ENCODE assay signal across 21 cellular contexts in genomic region chr12:48968467-48968866, GRCh38. TPM values are rescaled to one million over a fixed set of nuclear protein-coding genes. Genes with fewer than 3 reads are reported as not detected.
DNase-seq lines count a peak whose midpoint lies in the region; ATAC-seq lines count a peak whose summit lies in the region.
"Had no signal": no experiment of that assay in that cellular context is flagged by ENCODE, and none has a peak within 500 bp of the region (broad histone marks: within the 10 kb centered on the region; RNA-seq: fewer than 3 reads in every experiment).

No MANE protein-coding gene starts in this region.

- no peak for DNase-seq in right cardiac atrium
- no peak for DNase-seq in SIG-M5 (lab: John Stamatoyannopoulos, UW)
- DNase-seq: Caco-2; CD4-positive, CD25-positive, alpha-beta regulatory T cell; NCI-H1048; NCI-H1436 treated with DMSO at 0.1 percent for 48 hours; NCI-H2029 treated with DMSO at 0.1 percent for 48 hours; NCI-H2171 treated with DMSO at 0.1 percent for 48 hours; NCI-H446 treated with DMSO at 0.1 percent for 48 hours; NCI-H748 treated with DMSO at 0.1 percent for 48 hours; PC-3; T-cell had no signal

- H3K4me1 ChIP-seq in HUES48 (ENCODE audit: control insufficient read depth, insufficient read depth, low read length) (peaks cover 60% of the 10 kb centered on the region), iPS-18a (ENCODE audit: control insufficient read depth, low read depth, low read length) (peaks cover 66% of the 10 kb centered on the region), right cardiac atrium (ENCODE audit: control insufficient read depth, insufficient read depth, low read length) (no peaks in the 10 kb centered on the region)

- intact Hi-C loops in right cardiac atrium (cut with DNase I), result no loop called here

- H3K27me3 ChIP-seq in HUES48 (ENCODE audit: control insufficient read depth, insufficient read depth, low read length) (peaks cover 70% of the 10 kb centered on the region), iPS-18a (ENCODE audit: control insufficient read depth, insufficient read depth, low read length) (peaks cover 72% of the 10 kb centered on the region), right cardiac atrium (ENCODE audit: control insufficient read depth, insufficient read depth) (no peaks in the 10 kb centered on the region)

- H3K36me3 ChIP-seq in HUES48 (ENCODE audit: control insufficient read depth, insufficient read depth, low read length) (no peaks in the 10 kb centered on the region), iPS-18a (ENCODE audit: control insufficient read depth, low read depth, low read length) (no peaks in the 10 kb centered on the region)

- 83% methylated on average over 3 of the region's 3 CpGs for WGBS in right cardiac atrium

- H3K9me3 ChIP-seq in HUES48 (ENCODE audit: control insufficient read depth, insufficient read depth, low read length), result no peaks in the 10 kb centered on the region
- no peaks in the 10 kb centered on the region for H3K9me3 ChIP-seq in iPS-18a (ENCODE audit: control insufficient read depth, low read depth, low read length)
- H3K9me3 ChIP-seq in right cardiac atrium (ENCODE audit: control insufficient read depth, low read length), result no peaks in the 10 kb centered on the region
- H3K9me3 ChIP-seq: Caco-2 had no signal

- no peak overlapping the region for H3K9ac ChIP-seq in HUES48 (ENCODE audit: low read depth, low read length)
- H3K9ac ChIP-seq in iPS-18a (ENCODE audit: low read length), result peak overlapping the region; percentile 18

- H3K4me3 ChIP-seq in HUES48 (ENCODE audit: low read depth, low read length), result 0 out of 2 replicates have a peak overlapping the region, but pooled peaks have one; percentile 3
- H3K4me3 ChIP-seq in iPS-18a (ENCODE audit: low read length), result no peak overlapping the region
- no peak overlapping the region for H3K4me3 ChIP-seq in right cardiac atrium (ENCODE audit: low read length)

- peak overlapping the region; percentile 85 for H3K27ac ChIP-seq in HUES48 (ENCODE audit: low read depth, low read length)
- H3K27ac ChIP-seq in iPS-18a (ENCODE audit: low read length), result no peak overlapping the region
- no peak overlapping the region for H3K27ac ChIP-seq in right cardiac atrium (ENCODE audit: low read length)

- peak; percentile 49 for ATAC-seq in GM18868 (IDR thresholded peaks at IDR 0.05; ENCODE audit: unreplicated experiment)
- no peak for ATAC-seq in HG03139 (IDR thresholded peaks at IDR 0.05; ENCODE audit: unreplicated experiment)
- no peak for ATAC-seq in HG03520 (IDR thresholded peaks at IDR 0.05; ENCODE audit: unreplicated experiment)
- no peak for ATAC-seq in right cardiac atrium
- ATAC-seq: PC-3, T-cell had no signal

RNA-seq across cellular contexts. Expression of gene WNT10B, which starts 3.1 kb away (rescaled TPM):
- 1 to 10 TPM in 1 of 4 donors, under 1 TPM in 3; 0.57 to 1.7 (median 0.73) TPM for total RNA-seq in right cardiac atrium
- 0.66 TPM for polyA plus RNA-seq in right cardiac atrium
- polyA plus RNA-seq: CD4-positive, CD25-positive, alpha-beta regulatory T cell had no signal

RNA-seq across cellular contexts. Expression of gene WNT1, which starts 9.7 kb away (rescaled TPM):
- total RNA-seq in right cardiac atrium, result not detected
- not detected for polyA plus RNA-seq in right cardiac atrium
- total RNA-seq: B cell, Caco-2, MCF 10A, PC-3, SK-MEL-5 had no signal
- polyA plus RNA-seq: AG04450 had no signal

RNA-seq across cellular contexts. Expression of gene ARF3, which starts 11.2 kb away (rescaled TPM):
- 10 to 100 TPM; 75.6 to 94.8 (median 80.6) TPM for total RNA-seq in right cardiac atrium
- 65.0 TPM for polyA plus RNA-seq in right cardiac atrium

RNA-seq across cellular contexts. Expression of gene DDN, which starts 30.7 kb away (rescaled TPM):
- total RNA-seq in right cardiac atrium, result 1 to 10 TPM in 2 of 4 donors, under 1 TPM in 2; 0.42 to 2.8 (median 1.1) TPM
- polyA plus RNA-seq in right cardiac atrium, result 1.6 TPM
- polyA plus RNA-seq: CD4-positive, CD25-positive, alpha-beta regulatory T cell had no signal

RNA-seq across cellular contexts. Expression of gene FKBP11, which starts 43.2 kb away (rescaled TPM):
- 10 to 100 TPM in 3 of 4 donors, 1 to 10 TPM in 1; 3.9 to 14.8 (median 12.3) TPM for total RNA-seq in right cardiac atrium
- polyA plus RNA-seq in right cardiac atrium, result 7.6 TPM
